ENCODE assay signal across 13 cellular contexts in genomic region chr1:150387200-150387599, GRCh38. TPM values are rescaled to one million over a fixed set of nuclear protein-coding genes. Genes with fewer than 3 reads are reported as not detected.
A peak's percentile ranks its signal among the peaks of the same experiment; 100 is the strongest.
DNase-seq lines count a peak whose midpoint lies in the region; ATAC-seq and TF ChIP-seq lines count a peak whose summit lies in the region.
"Had no signal": no experiment of that assay in that cellular context is flagged by ENCODE, and none has a peak within 500 bp of the region (broad histone marks: within the 10 kb centered on the region; RNA-seq: fewer than 3 reads in every experiment).

No MANE protein-coding gene starts in this region.

- H3K27ac ChIP-seq in upper lobe of right lung (no peak overlapping the region), Karpas-422 (ENCODE audit: low read length) (no peak overlapping the region)
- H3K27ac ChIP-seq: C4-2B had no signal

- H3K27me3 ChIP-seq in upper lobe of right lung (no peaks in the 10 kb centered on the region), Karpas-422 (ENCODE audit: low read length) (no peaks in the 10 kb centered on the region)

- no peak for ATAC-seq in natural killer cell treated with Interleukin-12 subunit alpha and Interleukin-12 subunit beta and Interleukin-15 and Interleukin-18, amount 100 ng/mL, for 72 hours
- ATAC-seq in natural killer cell (no peak), upper lobe of right lung (peak; percentile 47), GM21367 (IDR thresholded peaks at IDR 0.05; ENCODE audit: unreplicated experiment) (no peak)

- no peak overlapping the region for H3K4me2 ChIP-seq in Karpas-422 (ENCODE audit: low read depth, low read length, poor library complexity, severe bottlenecking)

- H4K20me1 ChIP-seq in Karpas-422 (ENCODE audit: insufficient read depth, low read depth, low read length) = 0 out of 2 replicates have a peak, but pooled peaks cover 8% of the 10 kb centered on the region

- no peaks in the 10 kb centered on the region for H3K9me2 ChIP-seq in Karpas-422 (replicated peaks; ENCODE audit: insufficient read depth, low read length)

- peak overlapping the region; percentile 7 to 36 for H3K27ac Mint-ChIP-seq in natural killer cell treated with Interleukin-12 subunit alpha and Interleukin-12 subunit beta and Interleukin-15 and Interleukin-18, amount 100 ng/mL, for 72 hours
- H3K27ac Mint-ChIP-seq in natural killer cell = peak overlapping the region in 1 of 2 donors; percentile 78
- peak overlapping the region; percentile 15 for H3K27ac Mint-ChIP-seq in glutamatergic neuron (ENCODE audit: unreplicated experiment)

- H3K79me2 ChIP-seq in Karpas-422 (ENCODE audit: low read length) = peaks cover 99% of the 10 kb centered on the region

- no peaks in the 10 kb centered on the region for H3K36me3 Mint-ChIP-seq in natural killer cell treated with Interleukin-12 subunit alpha and Interleukin-12 subunit beta and Interleukin-15 and Interleukin-18, amount 100 ng/mL, for 72 hours
- no peaks in the 10 kb centered on the region for H3K36me3 Mint-ChIP-seq in natural killer cell
- no peaks in the 10 kb centered on the region for H3K36me3 Mint-ChIP-seq in glutamatergic neuron (ENCODE audit: unreplicated experiment)

- H3K4me1 Mint-ChIP-seq in natural killer cell treated with Interleukin-12 subunit alpha and Interleukin-12 subunit beta and Interleukin-15 and Interleukin-18, amount 100 ng/mL, for 72 hours (ENCODE audit: low read depth in 2 of 2) = peaks cover 32 to 33% of the 10 kb centered on the region in 2 donors
- H3K4me1 Mint-ChIP-seq in natural killer cell (peaks cover 30 to 37% of the 10 kb centered on the region in 2 donors), glutamatergic neuron (ENCODE audit: low read depth, unreplicated experiment) (peaks cover 6% of the 10 kb centered on the region)

- no peaks in the 10 kb centered on the region for H3K36me3 ChIP-seq in upper lobe of right lung
- H3K36me3 ChIP-seq in Karpas-422 (ENCODE audit: insufficient read depth, low read length) = no peaks in the 10 kb centered on the region

- H3K9ac ChIP-seq in Karpas-422 (ENCODE audit: low read length) = no peak overlapping the region

- H3K9me3 ChIP-seq in upper lobe of right lung (no peaks in the 10 kb centered on the region), Karpas-422 (ENCODE audit: low read length) (no peaks in the 10 kb centered on the region)

- no peak overlapping the region for H3K4me3 Mint-ChIP-seq in natural killer cell treated with Interleukin-12 subunit alpha and Interleukin-12 subunit beta and Interleukin-15 and Interleukin-18, amount 100 ng/mL, for 72 hours
- no peak overlapping the region for H3K4me3 Mint-ChIP-seq in natural killer cell
- no peak overlapping the region for H3K4me3 Mint-ChIP-seq in glutamatergic neuron (ENCODE audit: unreplicated experiment)

- H3K4me3 ChIP-seq in upper lobe of right lung (no peak overlapping the region), Karpas-422 (ENCODE audit: low read length) (no peak overlapping the region)

- no peaks in the 10 kb centered on the region for H3K9me3 Mint-ChIP-seq in natural killer cell treated with Interleukin-12 subunit alpha and Interleukin-12 subunit beta and Interleukin-15 and Interleukin-18, amount 100 ng/mL, for 72 hours
- H3K9me3 Mint-ChIP-seq in natural killer cell = no peaks in the 10 kb centered on the region
- no peaks in the 10 kb centered on the region for H3K9me3 Mint-ChIP-seq in glutamatergic neuron (ENCODE audit: unreplicated experiment)

- intact Hi-C loops in natural killer cell (cut with micrococcal nuclease) (no loop called here), upper lobe of right lung (cut with DNase I) (no loop called here)

- H3K4me1 ChIP-seq in upper lobe of right lung (peaks cover 15% of the 10 kb centered on the region), Karpas-422 (ENCODE audit: low read length) (peaks cover 10% of the 10 kb centered on the region)

- no peaks in the 10 kb centered on the region for H3K27me3 Mint-ChIP-seq in natural killer cell treated with Interleukin-12 subunit alpha and Interleukin-12 subunit beta and Interleukin-15 and Interleukin-18, amount 100 ng/mL, for 72 hours
- H3K27me3 Mint-ChIP-seq in natural killer cell (ENCODE audit: low read depth in 2 of 2) (no peaks in the 10 kb centered on the region), glutamatergic neuron (ENCODE audit: unreplicated experiment) (no peaks in the 10 kb centered on the region)

- DNase-seq in natural killer cell treated with Interleukin-12 subunit alpha and Interleukin-12 subunit beta and Interleukin-15 and Interleukin-18, amount 100 ng/mL, for 72 hours (ENCODE audit: low spot score) = no peak
- DNase-seq in natural killer cell (no peak), MV-4-11 (lab: John Stamatoyannopoulos, UW) (peak; percentile 58), glutamatergic neuron (no peak), upper lobe of right lung (no peak), GF-D8 (lab: John Stamatoyannopoulos, UW) (no peak), Karpas-422 (no peak)
- DNase-seq: KBM-7, NCI-H2107, substantia nigra, T1000 had no signal

- H2AFZ ChIP-seq in Karpas-422 (ENCODE audit: low read length) = no peak overlapping the region

- TF ChIP-seq CTCF in natural killer cell (IDR thresholded peaks at IDR 0.05) = no peak
- no peak for TF ChIP-seq CTCF in glutamatergic neuron (IDR thresholded peaks at IDR 0.05; ENCODE audit: partially characterized antibody, unreplicated experiment)
- no peak for TF ChIP-seq CTCF in upper lobe of right lung (IDR thresholded peaks at IDR 0.05)

RNA-seq across cellular contexts. Expression of gene RPRD2, which starts 23.3 kb away (rescaled TPM):
- total RNA-seq in natural killer cell treated with Interleukin-12 subunit alpha and Interleukin-12 subunit beta and Interleukin-15 and Interleukin-18, amount 100 ng/mL, for 72 hours = 10 to 100 TPM; 23.9 to 24.8 TPM
- total RNA-seq in natural killer cell = 10 to 100 TPM; 30.3 to 38.8 (median 34.0) TPM
- total RNA-seq in glutamatergic neuron (ENCODE audit: unreplicated experiment) = 26.9 TPM
- 31.4 TPM for total RNA-seq in upper lobe of right lung
- 17.9 and 29.9 TPM in 2 replicates for total RNA-seq in Karpas-422 (2014; rRNA removed; shearing (Covaris generic); ENCODE audit: low replicate concordance)
